ENCODE assay signal across 18 cellular contexts in the genomic region with DNA sequence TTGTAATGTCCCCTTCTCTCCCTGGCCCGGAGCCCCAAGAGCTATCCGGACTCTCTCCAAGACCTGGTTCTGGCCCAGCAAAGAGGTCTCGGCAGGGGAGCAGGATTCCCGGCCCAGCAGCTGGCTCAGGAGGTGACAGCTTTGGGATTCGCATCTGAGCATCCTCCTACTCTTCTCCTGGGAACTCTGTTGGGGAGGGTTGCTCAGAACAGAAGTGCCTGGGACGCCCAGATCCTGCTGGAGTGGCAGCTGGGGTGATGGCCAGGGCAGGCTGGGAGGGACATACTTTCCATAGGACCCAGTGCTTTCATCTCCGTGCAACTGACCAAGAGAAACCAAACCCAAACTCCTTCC.
DNase-seq lines count a peak whose midpoint lies in the region; ATAC-seq, FAIRE-seq and TF ChIP-seq lines count a peak whose summit lies in the region.
"Had no signal": no experiment of that assay in that cellular context is flagged by ENCODE, and none has a peak within 500 bp of the region (broad histone marks: within the 10 kb centered on the region; RNA-seq: fewer than 3 reads in every experiment).

No MANE protein-coding gene starts in this region.

- no peak overlapping the region for H2BK12ac ChIP-seq in neuronal stem cell (ENCODE audit: low read length)

- no peak for TF ChIP-seq EP300 in K562 (IDR thresholded peaks at IDR 0.05; ENCODE audit: low read length)

- FAIRE-seq in K562 (lab: Jason Lieb, UNC): no peak
- FAIRE-seq: G401.6, GM12878, GM18507 had no signal

- H3K4me1 ChIP-seq in K562 (replicated peaks in 1 of 2; ENCODE audit: control insufficient read depth in 2 of 2, insufficient read depth in 2 of 2, low read length in 2 of 2) (no peaks in the 10 kb centered on the region; a peak in 1 of 5 replicates), endodermal cell (ENCODE audit: control insufficient read depth, insufficient read depth, low read length) (no peaks in the 10 kb centered on the region), neuronal stem cell (ENCODE audit: control insufficient read depth in 2 of 2, insufficient read depth in 1 of 2, low read depth in 1 of 2, low read length in 2 of 2) (no peaks in the 10 kb centered on the region)
- H3K4me1 ChIP-seq: HAP-1 had no signal

- H4K8ac ChIP-seq in neuronal stem cell (ENCODE audit: low read depth, low read length): peak overlapping the region; percentile 17

- H3K79me2 ChIP-seq in K562 (ENCODE audit: control insufficient read depth, insufficient read depth, low read length): no peaks in the 10 kb centered on the region

- H3K9me3 ChIP-seq in K562 (replicated peaks; ENCODE audit: control insufficient read depth, insufficient read depth, low read depth, low read length) (no peaks in the 10 kb centered on the region), endodermal cell (ENCODE audit: control insufficient read depth, low read length) (no peaks in the 10 kb centered on the region), neuronal stem cell (replicated peaks in 1 of 2; ENCODE audit: control insufficient read depth in 2 of 2, insufficient read depth in 1 of 2, low read depth in 1 of 2, low read length in 2 of 2) (no peaks in the 10 kb centered on the region)
- H3K9me3 ChIP-seq: HAP-1 had no signal

- H3K27me3 ChIP-seq in K562 (ENCODE audit: control insufficient read depth in 2 of 2, insufficient read depth in 2 of 2, low read length in 2 of 2): peaks cover 53 to 56% of the 10 kb centered on the region in 2 experiments
- no peaks in the 10 kb centered on the region for H3K27me3 ChIP-seq in endodermal cell (ENCODE audit: control insufficient read depth, insufficient read depth, low read length, poor library complexity, severe bottlenecking)
- no peaks in the 10 kb centered on the region for H3K27me3 ChIP-seq in neuronal stem cell (ENCODE audit: control insufficient read depth in 3 of 3, insufficient read depth in 3 of 3, low read depth in 1 of 3, low read length in 3 of 3)

- no peak for TF ChIP-seq RAD21 in K562 (CRISPR knock-in tag; conservative IDR thresholded peaks at IDR 0.05 in 1 of 2, IDR thresholded peaks at IDR 0.05 in 1 of 2)

- H3K27ac Mint-ChIP-seq in endodermal cell: no peak overlapping the region
- H3K27ac Mint-ChIP-seq: CD4-positive, alpha-beta memory T cell; GM23338; HFFc6 had no signal

- H4K20me1 ChIP-seq in K562 (replicated peaks; ENCODE audit: control insufficient read depth, insufficient read depth, low read length): peaks cover 24% of the 10 kb centered on the region; the same call in 1 of the 2 replicates

- H3K23ac ChIP-seq in neuronal stem cell (ENCODE audit: low read depth, low read length, poor library complexity): peak overlapping the region; percentile 95

- H2BK15ac ChIP-seq in neuronal stem cell (ENCODE audit: low read length): no peak overlapping the region

- H3K9ac ChIP-seq in K562 (ENCODE audit: insufficient read depth in 1 of 2, low read depth in 2 of 2, low read length in 2 of 2): no peak overlapping the region
- H3K9ac ChIP-seq in endodermal cell (ENCODE audit: extremely low read depth, low read length, poor library complexity, severe bottlenecking): no peak overlapping the region
- no peak overlapping the region for H3K9ac ChIP-seq in neuronal stem cell (ENCODE audit: low read depth, low read length, poor library complexity)

- CTCF ChIA-PET in K562 (lab: Yijun Ruan, JAX; ENCODE audit: low intra/inter-chr PET ratio): no interaction called here

- no peak overlapping the region for H4K91ac ChIP-seq in neuronal stem cell (ENCODE audit: low read depth, low read length, poor library complexity)

- peaks cover 10% of the 10 kb centered on the region for H3K4me1 Mint-ChIP-seq in endodermal cell

- no peak overlapping the region for H3K4me3 ChIP-seq in K562
- no peak overlapping the region for H3K4me3 ChIP-seq in endodermal cell (ENCODE audit: low read length)
- H3K4me3 ChIP-seq in neuronal stem cell (ENCODE audit: low read length in 2 of 2): no peak overlapping the region
- H3K4me3 ChIP-seq: GM12878, GM23338, HAP-1 had no signal

- no peak overlapping the region for H3K14ac ChIP-seq in neuronal stem cell (ENCODE audit: low read length)

- TF ChIP-seq CTCF in K562 (IDR thresholded peaks at IDR 0.05 in 2 of 3, conservative IDR thresholded peaks at IDR 0.05 in 1 of 3; ENCODE audit: insufficient read depth in 2 of 3, low read depth in 1 of 3, low read length in 3 of 3): no peak
- no peak for TF ChIP-seq CTCF in endodermal cell (conservative IDR thresholded peaks at IDR 0.05)

- WGBS in K562 (ENCODE audit: insufficient coverage, low coverage, missing lambda C conversion rate): 0% methylated on average over 7 of the region's 7 CpGs
- WGBS in endodermal cell (ENCODE audit: insufficient coverage in 1 of 2, insufficient read length in 1 of 2), 2 experiments: 78 to 83% methylated on average over 4 to 6 of the region's 7 CpGs
- WGBS in neuronal stem cell (ENCODE audit: extremely low coverage in 2 of 2, insufficient read length in 2 of 2, insufficient replicate concordance in 1 of 2), 2 donors: no CpG with 5 or more reads among the region's 7 CpGs

- DNase-seq in K562 (ENCODE audit: extremely low read depth in 1 of 4, low spot score in 3 of 4): peak in 2 of 4 experiments; percentile 30 to 34
- peak; percentile 42 for DNase-seq in endodermal cell
- no peak for DNase-seq in neuronal stem cell (ENCODE audit: low spot score)
- no peak for DNase-seq in DMS 273 treated with DMSO at 0.1 percent for 48 hours (lab: John Stamatoyannopoulos, UW)
- no peak for DNase-seq in GF-D8 (lab: John Stamatoyannopoulos, UW)
- DNase-seq: C1 segment of cervical spinal cord; Calu3; CD4-positive, alpha-beta memory T cell; COR-L47; DMS153; DND-41; HFFc6 had no signal

- no peak overlapping the region for H3K4me2 ChIP-seq in K562 (ENCODE audit: insufficient read depth, low read length)
- H3K4me2 ChIP-seq in neuronal stem cell (ENCODE audit: insufficient read depth, low read length, poor library complexity, severe bottlenecking): no peak overlapping the region
- H3K4me2 ChIP-seq: GM23338 had no signal

- no peaks in the 10 kb centered on the region for H3K9me1 ChIP-seq in K562 (ENCODE audit: control insufficient read depth, insufficient read depth, low read length)

- H3K36me3 ChIP-seq in K562 (ENCODE audit: control insufficient read depth, insufficient read depth, low read length) (no peaks in the 10 kb centered on the region), endodermal cell (ENCODE audit: control insufficient read depth, insufficient read depth, low read length) (no peaks in the 10 kb centered on the region), neuronal stem cell (replicated peaks in 1 of 2; ENCODE audit: control insufficient read depth in 2 of 2, insufficient read depth in 2 of 2, low read length in 2 of 2) (no peaks in the 10 kb centered on the region)
- H3K36me3 ChIP-seq: HAP-1 had no signal

- no peak overlapping the region for H2AFZ ChIP-seq in K562 (ENCODE audit: low read depth, low read length)
- H2AFZ ChIP-seq in neuronal stem cell (ENCODE audit: low read length): no peak overlapping the region
- H2AFZ ChIP-seq: GM23338 had no signal

- no TSS peak for BruUV-seq in K562 (replicated peaks; lab: Mats Ljungman, UMichigan)

- no peak overlapping the region for H3K4ac ChIP-seq in neuronal stem cell (ENCODE audit: low read length)

- H3K27me3 Mint-ChIP-seq in endodermal cell (ENCODE audit: insufficient read depth): peaks cover 9% of the 10 kb centered on the region

- H3K18ac ChIP-seq in neuronal stem cell (ENCODE audit: low read length): peak overlapping the region; percentile 38

- no peaks in the 10 kb centered on the region for H3K79me1 ChIP-seq in neuronal stem cell (ENCODE audit: low read depth, low read length)

- H3K27ac ChIP-seq in K562 (ENCODE audit: extremely low read depth, low read depth, low read length) (no peak overlapping the region), endodermal cell (ENCODE audit: low read depth, low read length) (no peak overlapping the region), neuronal stem cell (replicated peaks; ENCODE audit: low read length) (no peak overlapping the region)

- POLR2A ChIA-PET in K562 (lab: Yijun Ruan, JAX): interaction anchor here (0.7 to 3.8 kb wide), 4 partner anchors 17 to 76 kb away, joined by 3 to 13 read pairs (median 3); no protein-coding TSS in a partner anchor

- peak overlapping the region; percentile 70 for H2AK5ac ChIP-seq in neuronal stem cell (ENCODE audit: low read depth, low read length)

- intact Hi-C loops in K562 (cut with micrococcal nuclease): no loop called here

- ATAC-seq in K562 (no peak), GM21737 (IDR thresholded peaks at IDR 0.05; ENCODE audit: unreplicated experiment) (no peak)
- ATAC-seq: GM12878, GM23338 had no signal

- TF ChIP-seq POLR2A in K562 (conservative IDR thresholded peaks at IDR 0.05): no peak

- H3K4me3 Mint-ChIP-seq in endodermal cell: no peak overlapping the region
- H3K4me3 Mint-ChIP-seq: CD4-positive, alpha-beta memory T cell; GM23338; HFFc6 had no signal

- H3K36me3 Mint-ChIP-seq in endodermal cell (ENCODE audit: low read depth): no peaks in the 10 kb centered on the region
- H3K36me3 Mint-ChIP-seq: CD4-positive, alpha-beta memory T cell had no signal

- no peak overlapping the region for H2BK5ac ChIP-seq in neuronal stem cell (ENCODE audit: low read length)

- no peaks in the 10 kb centered on the region for H3K9me3 Mint-ChIP-seq in endodermal cell
- H3K9me3 Mint-ChIP-seq: CD4-positive, alpha-beta memory T cell; GM23338; HFFc6 had no signal

- in situ Hi-C loops in K562 (cut with MboI): no loop called here

- H2BK120ac ChIP-seq in neuronal stem cell (ENCODE audit: low read depth, low read length): no peak overlapping the region

TF ChIP-seq in K562, 482 proteins besides CTCF, POLR2A, EP300 and RAD21 (continues in another document):
- TF ChIP-seq CBX3 (IDR thresholded peaks at IDR 0.05; ENCODE audit: borderline replicate concordance in 1 of 2, low read length in 2 of 2) (no peak), CREB1 (IDR thresholded peaks at IDR 0.05) (no peak), CREB1 (CRISPR knock-in tag; IDR thresholded peaks at IDR 0.05) (peak; percentile 37; the same call in 1 of the 2 replicates), SAP30 (IDR thresholded peaks at IDR 0.05; ENCODE audit: borderline replicate concordance, insufficient read depth, low read depth, low read length, poor library complexity, severe bottlenecking) (peak; percentile 38)
- TF ChIP-seq, protein P1, sequence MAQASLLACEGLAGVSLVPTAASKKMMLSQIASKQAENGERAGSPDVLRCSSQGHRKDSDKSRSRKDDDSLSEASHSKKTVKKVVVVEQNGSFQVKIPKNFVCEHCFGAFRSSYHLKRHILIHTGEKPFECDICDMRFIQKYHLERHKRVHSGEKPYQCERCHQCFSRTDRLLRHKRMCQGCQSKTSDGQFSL (CRISPR knock-in tag; IDR thresholded peaks at IDR 0.05): no peak
- TF ChIP-seq, protein P1 (tag; IDR thresholded peaks at IDR 0.05): no peak
